ENCODE assay signal across 24 cellular contexts in the genomic region with DNA sequence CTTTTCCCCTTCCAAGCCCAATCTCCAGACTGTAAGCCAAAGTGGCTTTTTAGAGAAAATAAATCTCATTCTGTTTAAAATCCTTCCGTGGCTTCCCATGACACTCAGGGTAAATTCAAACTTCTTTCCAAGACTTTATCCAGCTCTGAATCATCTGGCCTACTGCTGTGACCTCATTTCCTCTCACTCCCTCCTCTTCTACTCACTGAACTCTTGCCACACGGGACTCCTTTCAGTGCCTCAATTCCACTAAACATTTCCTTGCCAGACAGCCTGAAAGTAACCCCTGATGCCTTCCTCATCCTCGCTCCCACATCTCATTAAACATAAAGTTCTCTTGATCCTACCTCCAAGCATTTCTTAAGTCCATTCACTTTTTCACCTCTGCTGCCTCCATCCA. TPM values are rescaled to one million over a fixed set of nuclear protein-coding genes. Genes with fewer than 3 reads are reported as not detected.
A peak's percentile ranks its signal among the peaks of the same experiment; 100 is the strongest.
DNase-seq lines count a peak whose midpoint lies in the region; ATAC-seq and TF ChIP-seq lines count a peak whose summit lies in the region.
"Had no signal": no experiment of that assay in that cellular context is flagged by ENCODE, and none has a peak within 500 bp of the region (broad histone marks: within the 10 kb centered on the region; RNA-seq: fewer than 3 reads in every experiment).

No MANE protein-coding gene starts in this region.

- no peak overlapping the region for H3K4me2 ChIP-seq in hepatocyte

- H3K36me3 ChIP-seq in SJCRH30 (no peaks in the 10 kb centered on the region), hepatocyte (replicated peaks; ENCODE audit: insufficient read depth, low read depth) (no peaks in the 10 kb centered on the region), esophagus squamous epithelium (no peaks in the 10 kb centered on the region)
- H3K36me3 ChIP-seq: neutrophil, Peyer's patch, transverse colon had no signal

- intact Hi-C loops in esophagus squamous epithelium (cut with DNase I): no loop called here

- no peak overlapping the region for H3K27ac ChIP-seq in SJCRH30
- no peak overlapping the region for H3K27ac ChIP-seq in hepatocyte
- no peak overlapping the region for H3K27ac ChIP-seq in esophagus squamous epithelium
- H3K27ac ChIP-seq: neutrophil, Peyer's patch, transverse colon had no signal

- H3K9me3 ChIP-seq in SJCRH30 (replicated peaks): no peaks in the 10 kb centered on the region
- no peaks in the 10 kb centered on the region for H3K9me3 ChIP-seq in hepatocyte (ENCODE audit: low read depth)
- H3K9me3 ChIP-seq in esophagus squamous epithelium: no peaks in the 10 kb centered on the region
- H3K9me3 ChIP-seq: mucosa of descending colon, neutrophil, Peyer's patch, transverse colon had no signal

- no peaks in the 10 kb centered on the region for H3K27me3 Mint-ChIP-seq in HFFc6 (ENCODE audit: insufficient read depth)
- H3K27me3 Mint-ChIP-seq: activated naive CD4-positive, alpha-beta T cell treated with anti-CD3 and anti-CD28 coated beads, Interleukin-2, amount 10 ng/mL, durations not matched to agents 7 days and 5 days had no signal

- H3K4me3 ChIP-seq in astrocyte of the spinal cord (ENCODE audit: low read depth, low read length) (no peak overlapping the region), SJCRH30 (no peak overlapping the region), hepatocyte (no peak overlapping the region), esophagus squamous epithelium (no peak overlapping the region)
- H3K4me3 ChIP-seq: mucosa of descending colon, Peyer's patch, transverse colon had no signal

- no peak for ATAC-seq in HG02610 (IDR thresholded peaks at IDR 0.05; ENCODE audit: unreplicated experiment)
- ATAC-seq: CD8-positive, alpha-beta T cell; mucosa of descending colon had no signal

- no peaks in the 10 kb centered on the region for H3K36me3 Mint-ChIP-seq in HFFc6 (ENCODE audit: low read depth)
- H3K36me3 Mint-ChIP-seq: activated naive CD4-positive, alpha-beta T cell treated with anti-CD3 and anti-CD28 coated beads, Interleukin-2, amount 10 ng/mL, durations not matched to agents 7 days and 5 days; CD8-positive, alpha-beta T cell had no signal

- peaks cover 18% of the 10 kb centered on the region for H3K4me1 Mint-ChIP-seq in HFFc6 (ENCODE audit: low read depth)
- H3K4me1 Mint-ChIP-seq: activated naive CD4-positive, alpha-beta T cell treated with anti-CD3 and anti-CD28 coated beads, Interleukin-2, amount 10 ng/mL, durations not matched to agents 7 days and 5 days had no signal

- 79% methylated on average over 3 of the region's 3 CpGs for WGBS in hepatocyte (ENCODE audit: low lambda C conversion rate, missing lambda C conversion rate)
- 40 to 42% methylated on average over 3 of the region's 3 CpGs for WGBS in esophagus squamous epithelium, 2 donors

- H3K9me2 ChIP-seq in hepatocyte (replicated peaks; ENCODE audit: insufficient read depth): no peaks in the 10 kb centered on the region

- H3K4me1 ChIP-seq in SJCRH30: no peaks in the 10 kb centered on the region
- H3K4me1 ChIP-seq in hepatocyte (ENCODE audit: insufficient read depth): no peaks in the 10 kb centered on the region
- no peaks in the 10 kb centered on the region for H3K4me1 ChIP-seq in esophagus squamous epithelium
- H3K4me1 ChIP-seq: Peyer's patch, transverse colon had no signal

- no peaks in the 10 kb centered on the region for H4K20me1 ChIP-seq in hepatocyte (ENCODE audit: insufficient read depth, poor library complexity, severe bottlenecking)

- H3K27me3 ChIP-seq in SJCRH30: no peaks in the 10 kb centered on the region
- no peaks in the 10 kb centered on the region for H3K27me3 ChIP-seq in hepatocyte
- no peaks in the 10 kb centered on the region for H3K27me3 ChIP-seq in esophagus squamous epithelium
- H3K27me3 ChIP-seq: neutrophil, Peyer's patch, transverse colon had no signal

- peak overlapping the region; percentile 21; the same call in 1 of the 2 replicates for H3K4me3 Mint-ChIP-seq in HFFc6
- H3K4me3 Mint-ChIP-seq: activated naive CD4-positive, alpha-beta T cell treated with anti-CD3 and anti-CD28 coated beads, Interleukin-2, amount 10 ng/mL, durations not matched to agents 7 days and 5 days; activated T-cell treated with anti-CD3 and anti-CD28 coated beads, Interleukin-2, amount 50 U/mL, for 24 hours; CD8-positive, alpha-beta T cell had no signal

- H2AFZ ChIP-seq in hepatocyte: no peak overlapping the region

- peak overlapping the region; percentile 74 for H3K27ac Mint-ChIP-seq in HFFc6
- H3K27ac Mint-ChIP-seq: activated naive CD4-positive, alpha-beta T cell treated with anti-CD3 and anti-CD28 coated beads, Interleukin-2, amount 10 ng/mL, durations not matched to agents 7 days and 5 days; activated T-cell treated with anti-CD3 and anti-CD28 coated beads, Interleukin-2, amount 50 U/mL, for 24 hours; CD8-positive, alpha-beta T cell had no signal

- no peaks in the 10 kb centered on the region for H3K79me2 ChIP-seq in hepatocyte

- DNase-seq in AG08395 (ENCODE audit: low spot score) (peak; percentile 61), HFFc6 (peak; percentile 21), astrocyte of the spinal cord (ENCODE audit: low read depth, low spot score) (peak; percentile 47), iris pigment epithelial cell (ENCODE audit: low read depth) (peak; percentile 35), SJCRH30 (no peak), hepatocyte (ENCODE audit: low spot score) (no peak), esophagus squamous epithelium (lab: John Stamatoyannopoulos, UW) (no peak)
- DNase-seq: activated CD4-positive, alpha-beta T cell treated with anti-CD3 and anti-CD28 coated beads, Interleukin-2, amount 50 U/mL, for 4 hours; activated naive CD4-positive, alpha-beta T cell treated with anti-CD3 and anti-CD28 coated beads, Interleukin-2, amount 10 ng/mL, durations not matched to agents 7 days and 5 days; activated T-cell treated with anti-CD3 and anti-CD28 coated beads, Interleukin-2, amount 50 U/mL, for 24 hours; CD8-positive, alpha-beta T cell; DND-41; hypothalamus; KG1; mucosa of descending colon; NCI-H2171 treated with DMSO at 0.1 percent for 48 hours; Peyer's patch; stimulated activated naive CD4-positive, alpha-beta T cell treated with Interleukin-2 at 50 U/mL for 16 hours; SW 1271; transverse colon had no signal

- no peaks in the 10 kb centered on the region for H3K9me3 Mint-ChIP-seq in HFFc6
- H3K9me3 Mint-ChIP-seq: activated naive CD4-positive, alpha-beta T cell treated with anti-CD3 and anti-CD28 coated beads, Interleukin-2, amount 10 ng/mL, durations not matched to agents 7 days and 5 days; activated T-cell treated with anti-CD3 and anti-CD28 coated beads, Interleukin-2, amount 50 U/mL, for 24 hours; CD8-positive, alpha-beta T cell had no signal

- TF ChIP-seq POLR2A in esophagus squamous epithelium (IDR thresholded peaks at IDR 0.05): no peak

- TF ChIP-seq CTCF in HFFc6 (IDR thresholded peaks at IDR 0.05): no peak
- no peak for TF ChIP-seq CTCF in astrocyte of the spinal cord (IDR thresholded peaks at IDR 0.05; ENCODE audit: low read depth, low read length)
- no peak for TF ChIP-seq CTCF in hepatocyte (IDR thresholded peaks at IDR 0.05; ENCODE audit: poor library complexity)
- TF ChIP-seq CTCF in esophagus squamous epithelium (IDR thresholded peaks at IDR 0.05): no peak

- in situ Hi-C loops in astrocyte of the spinal cord (cut with HindIII; ENCODE audit: low sequenced_read_pairs): no loop called here

RNA-seq across cellular contexts. Expression of a gene that starts 27.8 kb away (rescaled TPM):
- total RNA-seq in HFFc6 (2021; fragmentation: NEBNext Ultra II Directional; extraction: Animal tissue kit (Norgen Biotek cat#: 25700)): under 1 TPM in 4 of 6 experiments, not detected in 2; 0.07 to 0.14 (median 0.07) TPM
- not detected in 2 replicates for total RNA-seq in SJCRH30 (2014; rRNA removed; shearing (Covaris generic))
- total RNA-seq in hepatocyte (95.0 and 101 TPM in 2 replicates), esophagus squamous epithelium (10 to 100 TPM in 1 of 4 donors, 1 to 10 TPM in 3; 5.9 to 13.3 (median 8.5) TPM)
- 39.2 and 58.0 TPM in 2 replicates for polyA plus RNA-seq in hepatocyte
- total RNA-seq: A673; CD8-positive, alpha-beta T cell; dermis microvascular lymphatic vessel endothelial cell had no signal

Comparison
In these comparisons a context has a peak if more than half of its experiments do, and no peak if none do; other contexts are left out.
1. DNase-seq: peak in AG08395 (single experiment), HFFc6 (single experiment), astrocyte of the spinal cord (single experiment) and iris pigment epithelial cell (single experiment); none in SJCRH30 (0 of 2), hepatocyte (single experiment) and esophagus squamous epithelium (single experiment).